In genomic region chr14:32940066-32940651, GRCh38 we compare ENCODE assay signal across 7 cellular contexts. TPM values are rescaled to one million over a fixed set of nuclear protein-coding genes. Genes with fewer than 3 reads are reported as not detected.
A peak's percentile ranks its signal among the peaks of the same experiment; 100 is the strongest.
DNase-seq lines count a peak whose midpoint lies in the region; ATAC-seq and TF ChIP-seq lines count a peak whose summit lies in the region.

No MANE protein-coding gene starts in this region.

- H3K4me1 ChIP-seq in HUES64 (ENCODE audit: insufficient read depth, low read length) (peaks cover 39% of the 10 kb centered on the region), SK-N-SH (ENCODE audit: control insufficient read depth in 1 of 2, insufficient read depth in 2 of 2, low read depth in 1 of 2, low read length in 1 of 2) (peaks cover 7 to 13% of the 10 kb centered on the region in 2 experiments; a peak in 3 of 4 replicates)

- POLR2A ChIA-PET in SK-N-SH (lab: Yijun Ruan, JAX), result no interaction called here

- no peaks in the 10 kb centered on the region for H3K36me3 ChIP-seq in HUES64 (ENCODE audit: insufficient read depth, low read length)
- no peaks in the 10 kb centered on the region for H3K36me3 ChIP-seq in SK-N-SH (replicated peaks in 1 of 2; ENCODE audit: control insufficient read depth in 1 of 2, insufficient read depth in 2 of 2, low read length in 1 of 2)

- WGBS in HUES64, result 10% methylated on average over 11 of the region's 13 CpGs
- 52% methylated on average over 13 of the region's 13 CpGs for WGBS in SK-N-SH (ENCODE audit: low lambda C conversion rate)

- CTCF ChIA-PET in SK-N-SH (lab: Yijun Ruan, JAX), result no interaction called here

- no peak for TF ChIP-seq CTCF in SK-N-SH (IDR thresholded peaks at IDR 0.05)
- no peak for TF ChIP-seq CTCF in foreskin fibroblast (IDR thresholded peaks at IDR 0.05; ENCODE audit: low read depth, low read length)
- TF ChIP-seq CTCF in retinal pigment epithelial cell (conservative IDR thresholded peaks at IDR 0.05; ENCODE audit: low read depth, low read length), result no peak

- no peaks in the 10 kb centered on the region for H3K9me2 ChIP-seq in SK-N-SH

- no peak for TF ChIP-seq EP300 in SK-N-SH (IDR thresholded peaks at IDR 0.05; ENCODE audit: borderline replicate concordance in 1 of 2, low read depth in 1 of 2, low read length in 1 of 2)

- DNase-seq in SK-N-SH (no peak), foreskin fibroblast (no peak), retinal pigment epithelial cell (ENCODE audit: low read depth) (no peak)
- no peak for DNase-seq in stimulated activated CD4-positive, alpha-beta T cell treated with anti-CD3 and anti-CD28 coated beads, Interleukin-2, amount 100 ng/mL, for 24 hours

- H4K20me1 ChIP-seq in SK-N-SH (ENCODE audit: insufficient read depth), result no peaks in the 10 kb centered on the region

- H3K4me2 ChIP-seq in SK-N-SH, result peak overlapping the region; percentile 82

- no peaks in the 10 kb centered on the region; the same call in 1 of the 2 replicates for H3K79me2 ChIP-seq in SK-N-SH (ENCODE audit: insufficient read depth)

- no peak for ATAC-seq in HG03469 (IDR thresholded peaks at IDR 0.05; ENCODE audit: unreplicated experiment)
- ATAC-seq in HG03095 (IDR thresholded peaks at IDR 0.05; ENCODE audit: unreplicated experiment), result no peak

- peak overlapping the region; percentile 94 for H2AFZ ChIP-seq in SK-N-SH (ENCODE audit: low read depth)

- no peak for TF ChIP-seq RAD21 in SK-N-SH (IDR thresholded peaks at IDR 0.05; ENCODE audit: low read length)

- H3K27ac ChIP-seq in HUES64 (ENCODE audit: low read depth, low read length), result 0 out of 2 replicates have a peak overlapping the region, but pooled peaks have one; percentile 6
- H3K27ac ChIP-seq in SK-N-SH (ENCODE audit: low read depth in 2 of 2, low read length in 1 of 2), result peak overlapping the region; percentile 43 to 65

- peak overlapping the region; percentile 76 for H3K4me3 ChIP-seq in HUES64 (ENCODE audit: low read length)
- peak overlapping the region; percentile 72 for H3K4me3 ChIP-seq in SK-N-SH (ENCODE audit: low read depth in 2 of 2, low read length in 1 of 2)
- H3K4me3 ChIP-seq in foreskin fibroblast (ENCODE audit: low read depth in 1 of 2, low read length in 2 of 2), result peak overlapping the region; percentile 52 to 59
- H3K4me3 ChIP-seq in retinal pigment epithelial cell (ENCODE audit: low read length), result peak overlapping the region; percentile 58

- peaks cover 62% of the 10 kb centered on the region for H3K27me3 ChIP-seq in HUES64 (ENCODE audit: insufficient read depth, low read length)
- no peaks in the 10 kb centered on the region; the same call in 1 of the 2 replicates for H3K27me3 ChIP-seq in SK-N-SH (ENCODE audit: insufficient read depth)

- peaks cover 26% of the 10 kb centered on the region for H3F3A ChIP-seq in SK-N-SH (replicated peaks; ENCODE audit: insufficient read depth)

- H3K9me3 ChIP-seq in HUES64 (ENCODE audit: insufficient read depth, low read depth, low read length) (no peaks in the 10 kb centered on the region), SK-N-SH (no peaks in the 10 kb centered on the region)

- H3K9ac ChIP-seq in HUES64 (ENCODE audit: low read depth, low read length), result peak overlapping the region; percentile 68; the same call in 1 of the 2 replicates
- peak overlapping the region; percentile 79 for H3K9ac ChIP-seq in SK-N-SH

TF ChIP-seq in SK-N-SH, 30 proteins besides CTCF, POLR2A, EP300 and RAD21:
- TF ChIP-seq MAX (IDR thresholded peaks at IDR 0.05; ENCODE audit: low read depth) (0 out of 2 replicates have a peak, but pooled peaks have one; percentile 7), PBX3 (IDR thresholded peaks at IDR 0.05) (no peak), TEAD4 (IDR thresholded peaks at IDR 0.05; ENCODE audit: borderline replicate concordance, insufficient read depth) (no peak), EZH2phosphoT487 (IDR thresholded peaks at IDR 0.05; ENCODE audit: borderline replicate concordance, low read depth) (no peak), NFIC (IDR thresholded peaks at IDR 0.05; ENCODE audit: borderline replicate concordance) (no peak), GATA2 (CRISPR knock-in tag; IDR thresholded peaks at IDR 0.05) (no peak), FOSL2 (IDR thresholded peaks at IDR 0.05; ENCODE audit: borderline replicate concordance, low read depth) (no peak), CHD2 (IDR thresholded peaks at IDR 0.05; ENCODE audit: low read length, partially characterized antibody) (no peak), MEF2A (IDR thresholded peaks at IDR 0.05; ENCODE audit: borderline replicate concordance, low read depth) (no peak)
TF ChIP-seq in SK-N-SH: peak in this region for 1.

RNA-seq across cellular contexts. Expression of gene NPAS3, which starts 1.5 kb away (rescaled TPM):
- polyA plus RNA-seq in HUES64 (2013, experiment 1 of 2), result 1.7 TPM
- polyA plus RNA-seq in HUES64 (2013, experiment 2 of 2), result 1.8 TPM
- 4.3 and 4.5 TPM in 2 replicates for polyA plus RNA-seq in SK-N-SH (2012; rRNA removed)
- 4.2 and 4.6 TPM in 2 replicates for polyA plus RNA-seq in SK-N-SH (2012; cell fraction: cytosol; rRNA removed)
- polyA plus RNA-seq in SK-N-SH (2012; cell fraction: nucleus; rRNA removed), result 7.1 and 7.3 TPM in 2 replicates
